35 cellular contexts compared by ENCODE assay signal in genomic region chr3:141081141-141081795, GRCh38. TPM values are rescaled to one million over a fixed set of nuclear protein-coding genes. Genes with fewer than 3 reads are reported as not detected.
DNase-seq lines count a peak whose midpoint lies in the region; ATAC-seq and TF ChIP-seq lines count a peak whose summit lies in the region.
"Had no signal": no experiment of that assay in that cellular context is flagged by ENCODE, and none has a peak within 500 bp of the region (broad histone marks: within the 10 kb centered on the region; RNA-seq: fewer than 3 reads in every experiment).

No MANE protein-coding gene starts in this region.

- H3K9me3 ChIP-seq in A673 (ENCODE audit: low read depth, low read length, poor library complexity, severe bottlenecking), result no peaks in the 10 kb centered on the region
- H3K9me3 ChIP-seq: gastroesophageal sphincter, lower lobe of right lung, SJCRH30, thoracic aorta, vagina had no signal

- POLR2A ChIA-PET in A673 (lab: Charles Lee; ENCODE audit: low non-redundant PET), result no interaction called here

- no peak overlapping the region for H3K27ac Mint-ChIP-seq in natural killer cell treated with Interleukin-12 subunit alpha and Interleukin-12 subunit beta and Interleukin-15 and Interleukin-18, amount 100 ng/mL, for 72 hours
- H3K27ac Mint-ChIP-seq in natural killer cell (no peak overlapping the region), glutamatergic neuron (ENCODE audit: unreplicated experiment) (no peak overlapping the region), mesothelial cell of epicardium (peak overlapping the region; percentile 85), type B pancreatic cell (peak overlapping the region; percentile 53)
- H3K27ac Mint-ChIP-seq: activated naive CD8-positive, alpha-beta T cell treated with anti-CD3 and anti-CD28 coated beads, Interleukin-2, amount 10 ng/mL, durations not matched to agents 7 days and 5 days; HFFc6; stimulated activated naive CD8-positive, alpha-beta T cell treated with anti-CD3 and anti-CD28 coated beads, Interleukin-15, amount 100 ng/mL, for 72 hours had no signal

- BruUV-seq in A673 (replicated peaks; lab: Mats Ljungman, UMichigan), result no TSS peak

- peaks cover 17% of the 10 kb centered on the region for H3K4me1 ChIP-seq in A673 (ENCODE audit: insufficient read depth, low read length, poor library complexity, severe bottlenecking)

- no peak overlapping the region for H3K27ac ChIP-seq in A673 (ENCODE audit: low read depth, low read length, poor library complexity, severe bottlenecking)
- H3K27ac ChIP-seq: gastroesophageal sphincter, lower lobe of right lung, SJCRH30, thoracic aorta, vagina, WERI-Rb-1 had no signal

- no peaks in the 10 kb centered on the region for H3K9me3 Mint-ChIP-seq in natural killer cell treated with Interleukin-12 subunit alpha and Interleukin-12 subunit beta and Interleukin-15 and Interleukin-18, amount 100 ng/mL, for 72 hours
- H3K9me3 Mint-ChIP-seq in natural killer cell (no peaks in the 10 kb centered on the region), glutamatergic neuron (ENCODE audit: unreplicated experiment) (peaks cover 14% of the 10 kb centered on the region), mesothelial cell of epicardium (no peaks in the 10 kb centered on the region), type B pancreatic cell (no peaks in the 10 kb centered on the region)
- H3K9me3 Mint-ChIP-seq: activated naive CD8-positive, alpha-beta T cell treated with anti-CD3 and anti-CD28 coated beads, Interleukin-2, amount 10 ng/mL, durations not matched to agents 7 days and 5 days; HFFc6; stimulated activated naive CD8-positive, alpha-beta T cell treated with anti-CD3 and anti-CD28 coated beads, Interleukin-15, amount 100 ng/mL, for 72 hours had no signal

- H3K4me1 Mint-ChIP-seq in natural killer cell treated with Interleukin-12 subunit alpha and Interleukin-12 subunit beta and Interleukin-15 and Interleukin-18, amount 100 ng/mL, for 72 hours (ENCODE audit: low read depth in 2 of 2), result peaks cover 0 to 8% of the 10 kb centered on the region in 2 donors
- H3K4me1 Mint-ChIP-seq in natural killer cell, result peaks cover 13 to 14% of the 10 kb centered on the region in 2 donors
- peaks cover 80% of the 10 kb centered on the region for H3K4me1 Mint-ChIP-seq in glutamatergic neuron (ENCODE audit: low read depth, unreplicated experiment)
- peaks cover 83% of the 10 kb centered on the region for H3K4me1 Mint-ChIP-seq in mesothelial cell of epicardium
- peaks cover 68% of the 10 kb centered on the region for H3K4me1 Mint-ChIP-seq in type B pancreatic cell (ENCODE audit: unreplicated experiment)

- H3K27me3 Mint-ChIP-seq in natural killer cell treated with Interleukin-12 subunit alpha and Interleukin-12 subunit beta and Interleukin-15 and Interleukin-18, amount 100 ng/mL, for 72 hours, result peaks cover 0 to 1% of the 10 kb centered on the region in 2 donors
- H3K27me3 Mint-ChIP-seq in natural killer cell (ENCODE audit: low read depth in 2 of 2), result no peaks in the 10 kb centered on the region
- peaks cover 15% of the 10 kb centered on the region for H3K27me3 Mint-ChIP-seq in glutamatergic neuron (ENCODE audit: unreplicated experiment)
- no peaks in the 10 kb centered on the region for H3K27me3 Mint-ChIP-seq in mesothelial cell of epicardium (ENCODE audit: low read depth)
- H3K27me3 Mint-ChIP-seq in type B pancreatic cell, result no peaks in the 10 kb centered on the region

- no peak overlapping the region for H3K4me3 Mint-ChIP-seq in natural killer cell treated with Interleukin-12 subunit alpha and Interleukin-12 subunit beta and Interleukin-15 and Interleukin-18, amount 100 ng/mL, for 72 hours
- H3K4me3 Mint-ChIP-seq in natural killer cell (no peak overlapping the region), glutamatergic neuron (ENCODE audit: unreplicated experiment) (peak overlapping the region; percentile 52), mesothelial cell of epicardium (no peak overlapping the region), type B pancreatic cell (no peak overlapping the region)
- H3K4me3 Mint-ChIP-seq: activated naive CD8-positive, alpha-beta T cell treated with anti-CD3 and anti-CD28 coated beads, Interleukin-2, amount 10 ng/mL, durations not matched to agents 7 days and 5 days; HFFc6; stimulated activated naive CD8-positive, alpha-beta T cell treated with anti-CD3 and anti-CD28 coated beads, Interleukin-15, amount 100 ng/mL, for 72 hours had no signal

- H3K27me3 ChIP-seq in A673 (replicated peaks; ENCODE audit: insufficient read depth, low read depth, low read length, poor library complexity), result no peaks in the 10 kb centered on the region
- H3K27me3 ChIP-seq: gastroesophageal sphincter, SJCRH30, vagina had no signal

- peak; percentile 35 for DNase-seq in natural killer cell treated with Interleukin-12 subunit alpha and Interleukin-12 subunit beta and Interleukin-15 and Interleukin-18, amount 100 ng/mL, for 72 hours (ENCODE audit: low spot score)
- DNase-seq in natural killer cell, result no peak
- DNase-seq in glutamatergic neuron, result no peak
- no peak for DNase-seq in mesothelial cell of epicardium (ENCODE audit: low spot score in 2 of 2, unreplicated experiment in 2 of 2)
- no peak for DNase-seq in type B pancreatic cell (ENCODE audit: extremely low spot score, unreplicated experiment)
- no peak for DNase-seq in A673 (ENCODE audit: low spot score)
- DNase-seq in cerebellar cortex (ENCODE audit: low spot score), result no peak
- no peak for DNase-seq in hippocampal formation (lab: John Stamatoyannopoulos, UW)
- DNase-seq: activated CD4-positive, alpha-beta T cell treated with anti-CD3 and anti-CD28 coated beads for 48 hours; activated effector memory CD4-positive, alpha-beta T cell treated with anti-CD3 and anti-CD28 coated beads, Interleukin-2, amount 50 U/mL, for 16 hours; activated naive CD8-positive, alpha-beta T cell treated with anti-CD3 and anti-CD28 coated beads, Interleukin-2, amount 10 ng/mL, durations not matched to agents 7 days and 5 days; activated T-cell treated with anti-CD3 and anti-CD28 coated beads, Interleukin-2, amount 50 U/mL, for 1 hour; DMS79 treated with DMSO at 0.1 percent for 48 hours; HFFc6; hypothalamus; Kasumi-1; kidney; lower lobe of right lung; NCI-H1417; NCI-H2029; NCI-H510A treated with DMSO at 0.1 percent for 48 hours; posterior cingulate gyrus; right cardiac atrium; RPMI8226; SJCRH30; stimulated activated CD4-positive, alpha-beta T cell treated with anti-CD3 and anti-CD28 coated beads, Interleukin-2, amount 100 ng/mL, for 48 hours; stimulated activated naive CD8-positive, alpha-beta T cell treated with anti-CD3 and anti-CD28 coated beads, Interleukin-15, amount 100 ng/mL, for 72 hours; SW 1271; T-helper 9 cell; WERI-Rb-1 had no signal

- no peaks in the 10 kb centered on the region for H3K36me3 ChIP-seq in A673 (ENCODE audit: insufficient read depth, low read length, poor library complexity, severe bottlenecking)
- H3K36me3 ChIP-seq: gastroesophageal sphincter, lower lobe of right lung, thoracic aorta, vagina had no signal

- H3K4me3 ChIP-seq in A673 (ENCODE audit: low read depth, low read length, poor library complexity, severe bottlenecking), result no peak overlapping the region
- H3K4me3 ChIP-seq: gastroesophageal sphincter, lower lobe of right lung, SJCRH30, thoracic aorta, vagina had no signal

- H3K36me3 Mint-ChIP-seq in natural killer cell treated with Interleukin-12 subunit alpha and Interleukin-12 subunit beta and Interleukin-15 and Interleukin-18, amount 100 ng/mL, for 72 hours, result no peaks in the 10 kb centered on the region
- no peaks in the 10 kb centered on the region for H3K36me3 Mint-ChIP-seq in natural killer cell
- H3K36me3 Mint-ChIP-seq in glutamatergic neuron (ENCODE audit: unreplicated experiment), result no peaks in the 10 kb centered on the region
- H3K36me3 Mint-ChIP-seq in mesothelial cell of epicardium, result no peaks in the 10 kb centered on the region
- H3K36me3 Mint-ChIP-seq in type B pancreatic cell, result no peaks in the 10 kb centered on the region
- H3K36me3 Mint-ChIP-seq: activated naive CD8-positive, alpha-beta T cell treated with anti-CD3 and anti-CD28 coated beads, Interleukin-2, amount 10 ng/mL, durations not matched to agents 7 days and 5 days had no signal

- ATAC-seq in natural killer cell treated with Interleukin-12 subunit alpha and Interleukin-12 subunit beta and Interleukin-15 and Interleukin-18, amount 100 ng/mL, for 72 hours, result no peak
- no peak for ATAC-seq in natural killer cell
- ATAC-seq: gastroesophageal sphincter; lower lobe of right lung; right cardiac atrium; stimulated activated naive CD8-positive, alpha-beta T cell treated with anti-CD3 and anti-CD28 coated beads, Interleukin-15, amount 100 ng/mL, for 72 hours had no signal

- TF ChIP-seq CTCF in natural killer cell (IDR thresholded peaks at IDR 0.05), result no peak
- TF ChIP-seq CTCF in glutamatergic neuron (IDR thresholded peaks at IDR 0.05; ENCODE audit: partially characterized antibody, unreplicated experiment), result no peak
- TF ChIP-seq CTCF in mesothelial cell of epicardium (IDR thresholded peaks at IDR 0.05; ENCODE audit: unreplicated experiment), result no peak
- TF ChIP-seq CTCF in type B pancreatic cell (conservative IDR thresholded peaks at IDR 0.05), result no peak
- TF ChIP-seq CTCF in A673 (conservative IDR thresholded peaks at IDR 0.05; ENCODE audit: low read depth, low read length), result no peak

- intact Hi-C loops in natural killer cell (cut with micrococcal nuclease), result no loop called here
- intact Hi-C loops in A673 (cut with micrococcal nuclease; ENCODE audit: unreplicated experiment), result no loop called here

- CTCF ChIA-PET in A673 (lab: Charles Lee), result no interaction called here

RNA-seq across cellular contexts. Expression of gene SPSB4, which starts 30.1 kb away (rescaled TPM):
- not detected for total RNA-seq in natural killer cell treated with Interleukin-12 subunit alpha and Interleukin-12 subunit beta and Interleukin-15 and Interleukin-18, amount 100 ng/mL, for 72 hours
- not detected for total RNA-seq in natural killer cell
- 98.4 TPM for total RNA-seq in glutamatergic neuron (ENCODE audit: unreplicated experiment)
- total RNA-seq in mesothelial cell of epicardium, result 12.9 to 15.4 TPM (median 13.1 TPM) in 3 replicates
- 4.7 and 23.8 TPM in 2 replicates for total RNA-seq in type B pancreatic cell (ENCODE audit: low replicate concordance)
- 0.39 and 0.66 TPM in 2 replicates for total RNA-seq in A673 (2021)
- total RNA-seq: activated CD8-positive, alpha-beta memory T cell treated with anti-CD3 and anti-CD28 coated beads for 36 hours; activated naive CD8-positive, alpha-beta T cell treated with anti-CD3 and anti-CD28 coated beads, Interleukin-2, amount 10 ng/mL, durations not matched to agents 7 days and 5 days; fibroblast of lung; HFFc6 had no signal

Comparison
In these comparisons a context has a peak if more than half of its experiments do, and no peak if none do; other contexts are left out.
1. H3K27ac Mint-ChIP-seq: peak in mesothelial cell of epicardium (single experiment) and type B pancreatic cell (single experiment); none in natural killer cell treated with Interleukin-12 subunit alpha and Interleukin-12 subunit beta and Interleukin-15 and Interleukin-18, amount 100 ng/mL, for 72 hours (0 of 2), natural killer cell (0 of 2) and glutamatergic neuron (single experiment).